Comparison of ENCODE assay signal across 26 cellular contexts in genomic region chr12:108594960-108595710, GRCh38. TPM values are rescaled to one million over a fixed set of nuclear protein-coding genes. Genes with fewer than 3 reads are reported as not detected.
DNase-seq lines count a peak whose midpoint lies in the region; FAIRE-seq and TF ChIP-seq lines count a peak whose summit lies in the region.
"Had no signal": no experiment of that assay in that cellular context is flagged by ENCODE, and none has a peak within 500 bp of the region (broad histone marks: within the 10 kb centered on the region; RNA-seq: fewer than 3 reads in every experiment).

No MANE protein-coding gene starts in this region.

- H3K27me3 ChIP-seq in fibroblast of lung (ENCODE audit: control insufficient read depth, insufficient read depth, low read length) (no peaks in the 10 kb centered on the region), spleen (replicated peaks in 1 of 7) (no peaks in the 10 kb centered on the region)
- H3K27me3 ChIP-seq: adrenal gland, BE2C, dorsolateral prefrontal cortex, sigmoid colon, upper lobe of left lung had no signal

- peak overlapping the region; percentile 4 for H3K9ac ChIP-seq in fibroblast of lung (ENCODE audit: insufficient read depth, low read length)
- H3K9ac ChIP-seq: parathyroid adenoma had no signal

- H3K4me3 ChIP-seq in fibroblast of lung (replicated peaks in 1 of 4; ENCODE audit: control extremely low read depth in 1 of 4, insufficient read depth in 1 of 4, low read depth in 3 of 4, low read length in 4 of 4) = peak overlapping the region; percentile 66 to 97 (median 82)
- no peak overlapping the region for H3K4me3 ChIP-seq in spleen
- H3K4me3 ChIP-seq: adrenal gland, sigmoid colon had no signal

- intact Hi-C loops in spleen (cut with DNase I; ENCODE audit: low total_unique reads) = no loop called here

- 89 to 97% (median 95%) methylated on average over 7 of the region's 7 CpGs for WGBS in spleen, 5 donors

- H3K27ac ChIP-seq in fibroblast of lung (ENCODE audit: insufficient read depth, low read length) = no peak overlapping the region
- no peak overlapping the region for H3K27ac ChIP-seq in spleen
- H3K27ac ChIP-seq: dorsolateral prefrontal cortex, epithelial cell of prostate, parathyroid adenoma, RWPE1, sigmoid colon had no signal

- TF ChIP-seq CTCF in fibroblast of lung (conservative IDR thresholded peaks at IDR 0.05 in 1 of 2, IDR thresholded peaks at IDR 0.05 in 1 of 2; ENCODE audit: low read depth in 1 of 2, low read length in 2 of 2) (no peak), spleen (IDR thresholded peaks at IDR 0.05 in 8 of 11, conservative IDR thresholded peaks at IDR 0.05 in 3 of 11) (no peak)

- DNase-seq in HTR-8/SVneo (ENCODE audit: insufficient read length, low spot score) (no peak), fibroblast of lung (ENCODE audit: low read depth in 2 of 2) (no peak), spleen (peak; percentile 5), NCI-H146 (lab: John Stamatoyannopoulos, UW) (no peak), EL (no peak)
- no peak for DNase-seq in stimulated activated CD4-positive, alpha-beta T cell treated with anti-CD3 and anti-CD28 coated beads, Interleukin-2, amount 100 ng/mL, for 24 hours
- DNase-seq: activated CD4-positive, alpha-beta T cell treated with anti-CD3 and anti-CD28 coated beads, Interleukin-2, amount 10 ng/mL, durations not matched to agents 24 days and 14 days; activated CD8-positive, alpha-beta memory T cell treated with anti-CD3 and anti-CD28 coated beads, Interleukin-2, amount 50 U/mL, for 48 hours; activated gamma-delta T cell; adrenal gland; BE2C; dorsolateral prefrontal cortex; Karpas-422; left cardiac atrium; NCI-H1092; NCI-H2081 treated with DMSO at 0.1 percent for 48 hours; NCI-H524; sigmoid colon; stimulated activated CD4-positive, alpha-beta T cell treated with anti-CD3 and anti-CD28 coated beads, Interleukin-2, amount 100 ng/mL, for 48 hours; stimulated activated naive CD8-positive, alpha-beta T cell treated with anti-CD3 and anti-CD28 coated beads, Interleukin-15, amount 100 ng/mL, for 72 hours; upper lobe of left lung had no signal

- FAIRE-seq in HTR-8/SVneo (lab: Jason Lieb, UNC) = peak; percentile 95
- FAIRE-seq: TTC549 had no signal

- peaks cover 19% of the 10 kb centered on the region for H3K4me1 ChIP-seq in fibroblast of lung (ENCODE audit: control insufficient read depth, extremely low read depth, insufficient read depth, low read length)
- peaks cover 0 to 22% (median 3%) of the 10 kb centered on the region in 6 donors for H3K4me1 ChIP-seq in spleen
- H3K4me1 ChIP-seq: adrenal gland, parathyroid adenoma, sigmoid colon, upper lobe of left lung had no signal

- TF ChIP-seq POLR2A in spleen (IDR thresholded peaks at IDR 0.05) = no peak

- H3K9me3 ChIP-seq in fibroblast of lung (ENCODE audit: control insufficient read depth, insufficient read depth, low read depth, low read length) = no peaks in the 10 kb centered on the region
- no peaks in the 10 kb centered on the region for H3K9me3 ChIP-seq in spleen
- H3K9me3 ChIP-seq: adrenal gland, BE2C, sigmoid colon, upper lobe of left lung had no signal

- no peak overlapping the region for H2AFZ ChIP-seq in fibroblast of lung (ENCODE audit: low read length)
- H2AFZ ChIP-seq: parathyroid adenoma had no signal

- H3K79me2 ChIP-seq in fibroblast of lung (ENCODE audit: control insufficient read depth, insufficient read depth, low read length) = peaks cover 35% of the 10 kb centered on the region
- H3K79me2 ChIP-seq: parathyroid adenoma had no signal

- peak overlapping the region; percentile 94 for H3K4me2 ChIP-seq in fibroblast of lung (ENCODE audit: extremely low read depth, insufficient read depth, low read length)

- H3K36me3 ChIP-seq in fibroblast of lung (ENCODE audit: control insufficient read depth, insufficient read depth, low read length) (peaks cover 19% of the 10 kb centered on the region), spleen (peaks cover 0 to 6% (median 0%) of the 10 kb centered on the region in 6 donors)
- H3K36me3 ChIP-seq: adrenal gland, BE2C, sigmoid colon, upper lobe of left lung had no signal

- no peaks in the 10 kb centered on the region for H4K20me1 ChIP-seq in fibroblast of lung (ENCODE audit: control insufficient read depth, extremely low read depth, insufficient read depth, low read length)

RNA-seq across cellular contexts. Expression of gene TMEM119, which starts 2.7 kb away (rescaled TPM):
- total RNA-seq in fibroblast of lung = 132 and 358 TPM in 2 replicates
- polyA plus RNA-seq in fibroblast of lung = 126 and 154 TPM in 2 replicates
- 199 and 246 TPM in 2 replicates for polyA plus RNA-seq in fibroblast of lung (2012)
- polyA minus RNA-seq in fibroblast of lung (ENCODE audit: low replicate concordance) = 306 and 401 TPM in 2 replicates
- total RNA-seq in spleen = 10 to 100 TPM in 5 of 7 donors, 1 to 10 TPM in 2; 8.8 to 23.8 (median 14.1) TPM
- polyA plus RNA-seq in spleen = 10 to 100 TPM; 17.7 to 50.0 (median 34.8) TPM
- total RNA-seq: natural killer cell treated with Interleukin-12 subunit alpha and Interleukin-12 subunit beta and Interleukin-15 and Interleukin-18, amount 100 ng/mL, for 72 hours had no signal

RNA-seq across cellular contexts. Expression of gene ISCU, which starts 32.7 kb away (rescaled TPM):
- total RNA-seq in fibroblast of lung (226 and 313 TPM in 2 replicates), spleen (100 to 1,000 TPM in 6 of 7 donors, 10 to 100 TPM in 1; 98.9 to 220 (median 144) TPM)
- polyA plus RNA-seq in fibroblast of lung (127 and 137 TPM in 2 replicates), spleen (100 to 1,000 TPM; 182 to 204 (median 187) TPM)
- 99.0 and 118 TPM in 2 replicates for polyA plus RNA-seq in fibroblast of lung (2012)
- polyA minus RNA-seq in fibroblast of lung (ENCODE audit: low replicate concordance) = 18.3 and 19.0 TPM in 2 replicates

RNA-seq across cellular contexts. Expression of gene SART3, which starts 34.2 kb away (rescaled TPM):
- total RNA-seq in fibroblast of lung (62.1 and 157 TPM in 2 replicates), spleen (100 to 1,000 TPM in 1 of 7 donors, 10 to 100 TPM in 6; 61.4 to 118 (median 72.1) TPM)
- polyA plus RNA-seq in fibroblast of lung (15.5 and 23.4 TPM in 2 replicates), spleen (10 to 100 TPM; 13.1 to 19.8 (median 14.6) TPM)
- 26.5 and 32.5 TPM in 2 replicates for polyA plus RNA-seq in fibroblast of lung (2012)
- 11.4 and 30.3 TPM in 2 replicates for polyA minus RNA-seq in fibroblast of lung (ENCODE audit: low replicate concordance)

RNA-seq across cellular contexts. Expression of gene SELPLG, which starts 38.6 kb away (rescaled TPM):
- total RNA-seq in fibroblast of lung (0.51 and 1.5 TPM in 2 replicates), spleen (100 to 1,000 TPM in 3 of 7 donors, 10 to 100 TPM in 4; 68.4 to 220 (median 91.7) TPM)
- polyA plus RNA-seq in fibroblast of lung (3.0 and 5.3 TPM in 2 replicates), spleen (10 to 100 TPM; 23.6 to 30.9 (median 23.7) TPM)
- 3.6 and 4.5 TPM in 2 replicates for polyA plus RNA-seq in fibroblast of lung (2012)
- polyA minus RNA-seq in fibroblast of lung (ENCODE audit: low replicate concordance) = 3.6 and 9.7 TPM in 2 replicates

Comparison
In these comparisons a context has a peak if more than half of its experiments do, and no peak if none do; other contexts are left out.
1. H3K4me3 ChIP-seq: peak in fibroblast of lung (4 of 4); none in spleen (0 of 8).